Comparison of ENCODE assay signal across 26 cellular contexts in genomic region chr6:81979767-81980166, GRCh38.
"Had no signal": no experiment of that assay in that cellular context is flagged by ENCODE, and none has a peak within 500 bp of the region (broad histone marks: within the 10 kb centered on the region; RNA-seq: fewer than 3 reads in every experiment).

No MANE protein-coding gene starts in this region.

- H3K4me2 ChIP-seq: KMS-11 had no signal

- H3K4me3 Mint-ChIP-seq: activated CD8-positive, alpha-beta T cell treated with anti-CD3 and anti-CD28 coated beads, Interleukin-2, amount 10 ng/mL, durations not matched to agents 7 days and 5 days; activated T-cell treated with anti-CD3 and anti-CD28 coated beads, Interleukin-2, amount 50 U/mL, for 24 hours; brain had no signal

- H3K27me3 Mint-ChIP-seq: activated T-cell treated with anti-CD3 and anti-CD28 coated beads, Interleukin-2, amount 50 U/mL, for 24 hours; brain had no signal

- H3K4me3 ChIP-seq: adrenal gland had no signal

- H3K36me3 Mint-ChIP-seq: activated naive CD4-positive, alpha-beta T cell treated with anti-CD3 and anti-CD28 coated beads, Interleukin-2, amount 50 U/mL, for 72 hours; brain had no signal

- H3K27me3 ChIP-seq: adrenal gland had no signal

- ATAC-seq: activated CD8-positive, alpha-beta T cell treated with anti-CD3 and anti-CD28 coated beads, Interleukin-2, amount 10 ng/mL, durations not matched to agents 7 days and 5 days; activated naive CD4-positive, alpha-beta T cell treated with anti-CD3 and anti-CD28 coated beads, Interleukin-2, amount 50 U/mL, for 72 hours had no signal

- H3K27ac Mint-ChIP-seq: activated CD8-positive, alpha-beta T cell treated with anti-CD3 and anti-CD28 coated beads, Interleukin-2, amount 10 ng/mL, durations not matched to agents 7 days and 5 days; activated naive CD4-positive, alpha-beta T cell treated with anti-CD3 and anti-CD28 coated beads, Interleukin-2, amount 50 U/mL, for 72 hours; activated T-cell treated with anti-CD3 and anti-CD28 coated beads, Interleukin-2, amount 50 U/mL, for 24 hours; activated T-helper 2 cell treated with anti-CD3 and anti-CD28 coated beads, Interferon-gamma antibody, Interleukin-2, Interleukin-4, amounts not matched to agents 10 μg/mL and 5 μg/mL and 100 μg/mL, durations not matched to agents 14 hours and 24 hours and 36 hours; brain had no signal

- H3K4me1 Mint-ChIP-seq: brain had no signal

- H3K9ac ChIP-seq: KMS-11 had no signal

- DNase-seq: activated CD4-positive, alpha-beta T cell treated with anti-CD3 and anti-CD28 coated beads for 1 hour; activated CD4-positive, alpha-beta T cell treated with anti-CD3 and anti-CD28 coated beads for 48 hours; activated CD4-positive, CD25-positive, alpha-beta regulatory T cell; activated CD8-positive, alpha-beta T cell treated with anti-CD3 and anti-CD28 coated beads, Interleukin-2, amount 10 ng/mL, durations not matched to agents 7 days and 5 days; activated gamma-delta T cell; activated naive CD4-positive, alpha-beta T cell treated with Interleukin-2 at 50 U/mL for 16 hours; activated T-cell treated with anti-CD3 and anti-CD28 coated beads, Interleukin-2, amount 50 U/mL, for 24 hours; adrenal gland; caudate nucleus; cerebellar nuclear complex; NCI-H1048; NCI-H1105 treated with DMSO at 0.1 percent for 48 hours; NCI-H1436; NCI-H1694; NCI-H1930; NCI-H2081 treated with DMSO at 0.1 percent for 48 hours; NCI-H345; NCI-H748 treated with DMSO at 0.1 percent for 48 hours; Right ventricle myocardium superior; T-helper 1 cell; T-helper 9 cell; WERI-Rb-1 had no signal

- H3K4me1 ChIP-seq: adrenal gland had no signal

- H3K36me3 ChIP-seq: adrenal gland, WERI-Rb-1 had no signal

- H3K27ac ChIP-seq: adrenal gland, KMS-11, WERI-Rb-1 had no signal
